Comparison of ENCODE assay signal across 17 cellular contexts in the genomic region with DNA sequence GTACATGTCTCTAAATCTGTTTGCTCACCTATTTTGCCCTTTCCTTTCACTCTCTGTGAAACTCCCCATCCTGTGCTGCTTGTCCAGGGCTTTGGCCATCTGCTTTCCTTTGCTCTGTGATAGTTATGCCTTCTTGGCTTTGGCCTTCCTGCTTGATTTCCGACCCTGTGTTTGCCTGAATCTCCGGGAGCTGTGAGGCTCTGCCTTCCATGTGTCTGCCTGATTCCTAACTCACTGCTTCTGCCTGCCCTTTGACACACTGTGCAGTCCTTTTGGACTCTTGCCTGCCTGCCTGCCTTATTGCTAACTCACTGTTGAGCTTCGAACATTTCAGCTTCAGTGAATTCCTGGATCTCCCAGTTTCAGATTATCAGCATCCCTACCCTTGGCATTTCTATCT.
A peak's percentile ranks its signal among the peaks of the same experiment; 100 is the strongest.
DNase-seq lines count a peak whose midpoint lies in the region; ATAC-seq and TF ChIP-seq lines count a peak whose summit lies in the region.
"Had no signal": no experiment of that assay in that cellular context is flagged by ENCODE, and none has a peak within 500 bp of the region (broad histone marks: within the 10 kb centered on the region; RNA-seq: fewer than 3 reads in every experiment).

No MANE protein-coding gene starts in this region.

- no peak overlapping the region for H3K4me3 ChIP-seq in adrenal gland
- H3K4me3 ChIP-seq in fibroblast of villous mesenchyme (ENCODE audit: low read depth, low read length), result no peak overlapping the region
- H3K4me3 ChIP-seq in mammary epithelial cell (replicated peaks in 1 of 3; ENCODE audit: insufficient read depth in 1 of 3, low read depth in 2 of 3, low read length in 3 of 3), result no peak overlapping the region
- H3K4me3 ChIP-seq: GM12878 had no signal

- no peak overlapping the region for H3K4me3 Mint-ChIP-seq in nephron progenitor cell
- no peak overlapping the region for H3K4me3 Mint-ChIP-seq in activated CD8-positive, alpha-beta T cell treated with anti-CD3 and anti-CD28 coated beads for 36 hours
- H3K4me3 Mint-ChIP-seq: activated T-cell treated with anti-CD3 and anti-CD28 coated beads, Interleukin-2, amount 50 U/mL, for 24 hours; T-helper 17 cell had no signal

- no peak overlapping the region for H3K9ac ChIP-seq in mammary epithelial cell (ENCODE audit: insufficient read depth, low read length)
- H3K9ac ChIP-seq: KMS-11 had no signal

- no peaks in the 10 kb centered on the region for H3K9me3 Mint-ChIP-seq in nephron progenitor cell
- H3K9me3 Mint-ChIP-seq in activated CD8-positive, alpha-beta T cell treated with anti-CD3 and anti-CD28 coated beads for 36 hours, result no peaks in the 10 kb centered on the region
- H3K9me3 Mint-ChIP-seq: activated T-cell treated with anti-CD3 and anti-CD28 coated beads, Interleukin-2, amount 50 U/mL, for 24 hours had no signal

- no peak overlapping the region for H2AFZ ChIP-seq in mammary epithelial cell (ENCODE audit: low read depth, low read length)

- no peak for ATAC-seq in activated CD8-positive, alpha-beta T cell treated with anti-CD3 and anti-CD28 coated beads for 36 hours
- ATAC-seq: GM12878, T-helper 17 cell had no signal

- H3K27ac ChIP-seq in adrenal gland (no peak overlapping the region), mammary epithelial cell (ENCODE audit: insufficient read depth, low read depth, low read length) (no peak overlapping the region)
- H3K27ac ChIP-seq: KMS-11 had no signal

- TF ChIP-seq POLR2A in adrenal gland (IDR thresholded peaks at IDR 0.05), result no peak

- H3K27me3 Mint-ChIP-seq in nephron progenitor cell (ENCODE audit: low read depth, poor library complexity), result peaks cover 3% of the 10 kb centered on the region
- H3K27me3 Mint-ChIP-seq in activated CD8-positive, alpha-beta T cell treated with anti-CD3 and anti-CD28 coated beads for 36 hours, result peaks cover 5% of the 10 kb centered on the region

- no peaks in the 10 kb centered on the region for H4K20me1 ChIP-seq in mammary epithelial cell (ENCODE audit: insufficient read depth, low read length)

- no peaks in the 10 kb centered on the region for H3K36me3 Mint-ChIP-seq in nephron progenitor cell (ENCODE audit: low read depth)
- H3K36me3 Mint-ChIP-seq in activated CD8-positive, alpha-beta T cell treated with anti-CD3 and anti-CD28 coated beads for 36 hours (ENCODE audit: low read depth), result no peaks in the 10 kb centered on the region

- H3K4me1 Mint-ChIP-seq in nephron progenitor cell, result peaks cover 41% of the 10 kb centered on the region
- no peaks in the 10 kb centered on the region for H3K4me1 Mint-ChIP-seq in activated CD8-positive, alpha-beta T cell treated with anti-CD3 and anti-CD28 coated beads for 36 hours (ENCODE audit: low read depth)
- H3K4me1 Mint-ChIP-seq: T-helper 17 cell had no signal

- POLR2A ChIA-PET in activated CD8-positive, alpha-beta T cell treated with anti-CD3 and anti-CD28 coated beads for 36 hours (lab: Charles Lee), result no interaction called here

- 37 to 47% (median 45%) methylated on average over 3 of the region's 3 CpGs for WGBS in adrenal gland, 4 donors
- 62% methylated on average over 3 of the region's 3 CpGs for WGBS in mammary epithelial cell (ENCODE audit: low coverage, missing lambda C conversion rate)

- no TSS peak for BruUV-seq in mammary epithelial cell (replicated peaks; lab: Mats Ljungman, UMichigan)

- DNase-seq in Daoy (ENCODE audit: low read depth), result peak; percentile 9
- DNase-seq in adrenal gland, result peak in 6 of 7 donors; percentile 14 to 55 (median 29)
- DNase-seq in fibroblast of villous mesenchyme (ENCODE audit: low read depth), result peak; percentile 24
- no peak for DNase-seq in nephron progenitor cell
- no peak for DNase-seq in DMS153 (lab: John Stamatoyannopoulos, UW)
- DNase-seq in activated effector memory CD4-positive, alpha-beta T cell treated with anti-CD3 and anti-CD28 coated beads, Interleukin-2, amount 50 U/mL, for 16 hours, result no peak
- DNase-seq in activated CD8-positive, alpha-beta T cell treated with anti-CD3 and anti-CD28 coated beads for 36 hours, result no peak
- DNase-seq in mammary epithelial cell, result no peak
- DNase-seq: activated T-cell treated with anti-CD3 and anti-CD28 coated beads, Interleukin-2, amount 50 U/mL, for 24 hours; amniotic stem cell; effector memory CD4-positive, alpha-beta T cell; NCI-H524 treated with DMSO at 0.1 percent for 48 hours; posterior cingulate gyrus; stimulated activated CD4-positive, alpha-beta T cell treated with anti-CD3 and anti-CD28 coated beads, Interleukin-1b, Interleukin-23, amount 100 ng/mL, for 48 hours; T-helper 17 cell had no signal

- H3K79me2 ChIP-seq in mammary epithelial cell (ENCODE audit: insufficient read depth, low read length), result no peaks in the 10 kb centered on the region

- in situ Hi-C loops in mammary epithelial cell (cut with MboI; ENCODE audit: low sequenced_read_pairs in 2 of 2), result no loop called here

- intact Hi-C loops in adrenal gland (cut with DNase I) (no loop called here), mammary epithelial cell (cut with micrococcal nuclease) (no loop called here)
- intact Hi-C loops in activated CD8-positive, alpha-beta T cell treated with anti-CD3 and anti-CD28 coated beads for 36 hours (cut with micrococcal nuclease), result no loop called here

- H3K27me3 ChIP-seq in adrenal gland (no peaks in the 10 kb centered on the region), mammary epithelial cell (ENCODE audit: insufficient read depth, low read length) (no peaks in the 10 kb centered on the region)

- H3K9me3 ChIP-seq in adrenal gland (replicated peaks in 1 of 3), result no peaks in the 10 kb centered on the region
- no peaks in the 10 kb centered on the region for H3K9me3 ChIP-seq in mammary epithelial cell (replicated peaks; ENCODE audit: insufficient read depth, low read length)

- H3K36me3 ChIP-seq in adrenal gland (replicated peaks in 1 of 2), result no peaks in the 10 kb centered on the region
- no peaks in the 10 kb centered on the region for H3K36me3 ChIP-seq in mammary epithelial cell (ENCODE audit: insufficient read depth, low read length)

- H3K4me1 ChIP-seq in adrenal gland (replicated peaks in 1 of 2) (no peaks in the 10 kb centered on the region), mammary epithelial cell (ENCODE audit: insufficient read depth, low read length) (no peaks in the 10 kb centered on the region)

- H3K4me2 ChIP-seq in mammary epithelial cell (ENCODE audit: insufficient read depth, low read depth, low read length), result no peak overlapping the region
- H3K4me2 ChIP-seq: KMS-11 had no signal

- TF ChIP-seq CTCF in adrenal gland (IDR thresholded peaks at IDR 0.05) (no peak), fibroblast of villous mesenchyme (IDR thresholded peaks at IDR 0.05; ENCODE audit: insufficient read depth, low read depth, low read length) (no peak), nephron progenitor cell (IDR thresholded peaks at IDR 0.05) (no peak), mammary epithelial cell (conservative IDR thresholded peaks at IDR 0.05 in 1 of 2, IDR thresholded peaks at IDR 0.05 in 1 of 2; ENCODE audit: extremely low read depth in 1 of 2, insufficient read depth in 1 of 2, low read depth in 1 of 2, low read length in 2 of 2) (no peak)
- no peak for TF ChIP-seq CTCF in activated CD8-positive, alpha-beta T cell treated with anti-CD3 and anti-CD28 coated beads for 36 hours (IDR thresholded peaks at IDR 0.05)

- H3K27ac Mint-ChIP-seq in nephron progenitor cell, result peak overlapping the region; percentile 94
- H3K27ac Mint-ChIP-seq in activated CD8-positive, alpha-beta T cell treated with anti-CD3 and anti-CD28 coated beads for 36 hours, result no peak overlapping the region
- H3K27ac Mint-ChIP-seq: activated T-cell treated with anti-CD3 and anti-CD28 coated beads, Interleukin-2, amount 50 U/mL, for 24 hours; T-helper 17 cell had no signal

- CTCF ChIA-PET in activated CD8-positive, alpha-beta T cell treated with anti-CD3 and anti-CD28 coated beads for 36 hours (lab: Charles Lee), result no interaction called here
- CTCF ChIA-PET in mammary epithelial cell (lab: Charles Lee; ENCODE audit: low non-redundant PET), result no interaction called here

- dilution Hi-C loops in mammary epithelial cell (cut with HindIII; ENCODE audit: low sequenced_read_pairs), result no loop called here

Comparison
In these comparisons a context has a peak if more than half of its experiments do, and no peak if none do; other contexts are left out.
1. DNase-seq: peak in Daoy (single experiment), adrenal gland (6 of 7) and fibroblast of villous mesenchyme (single experiment); none in nephron progenitor cell (single experiment), DMS153 (single experiment), activated effector memory CD4-positive, alpha-beta T cell treated with anti-CD3 and anti-CD28 coated beads, Interleukin-2, amount 50 U/mL, for 16 hours (single experiment), activated CD8-positive, alpha-beta T cell treated with anti-CD3 and anti-CD28 coated beads for 36 hours (single experiment) and mammary epithelial cell (single experiment).